Comparison of ENCODE assay signal across 1 cellular context in genomic region chr4:108072300-108072699, GRCh38.
A peak's percentile ranks its signal among the peaks of the same experiment; 100 is the strongest.
TF ChIP-seq lines count a peak whose summit lies in the region.

No MANE protein-coding gene starts in this region.

TF ChIP-seq in HEK293, 187 proteins besides CTCF, POLR2A, EP300 and RAD21 (continued from another document):
- no peak for TF ChIP-seq ZNF148 (tag by site-specific recombination; IDR thresholded peaks at IDR 0.05; ENCODE audit: borderline replicate concordance)
- 0 out of 2 replicates have a peak, but pooled peaks have one; percentile 51 for TF ChIP-seq BCL6B (tag by site-specific recombination; IDR thresholded peaks at IDR 0.05)
- no peak for TF ChIP-seq ZNF513 (tag by site-specific recombination; IDR thresholded peaks at IDR 0.05)
- no peak for TF ChIP-seq ZSCAN18 (tag by site-specific recombination; IDR thresholded peaks at IDR 0.05)
- TF ChIP-seq PRDM1 (tag by site-specific recombination; IDR thresholded peaks at IDR 0.05): no peak
- no peak for TF ChIP-seq ZNF449 (tag by site-specific recombination; IDR thresholded peaks at IDR 0.05)
- no peak for TF ChIP-seq SCRT1 (tag by site-specific recombination; IDR thresholded peaks at IDR 0.05; ENCODE audit: borderline replicate concordance)
- no peak for TF ChIP-seq ZNF701 (tag by site-specific recombination; IDR thresholded peaks at IDR 0.05)
- TF ChIP-seq ZNF843 (tag by site-specific recombination; IDR thresholded peaks at IDR 0.05): peak; percentile 56
- no peak for TF ChIP-seq ZNF645 (tag by site-specific recombination; IDR thresholded peaks at IDR 0.05)
- TF ChIP-seq ZNF555 (tag by site-specific recombination; conservative IDR thresholded peaks at IDR 0.05): no peak
- TF ChIP-seq ZNF777 (tag by site-specific recombination; IDR thresholded peaks at IDR 0.05; ENCODE audit: borderline replicate concordance): no peak
- peak; percentile 93 for TF ChIP-seq SP7 (tag by site-specific recombination; IDR thresholded peaks at IDR 0.05)
